Comparison of ENCODE assay signal across 1 cellular context in genomic region chr19:38388310-38389100, GRCh38.
TF ChIP-seq lines count a peak whose summit lies in the region.

Gene SPRED3, plus strand, starts transcription at chr19:38388697. Its CDS starts 1,606 bp downstream, at chr19:38390303.

TF ChIP-seq in IMR-90, 13 proteins besides CTCF, POLR2A, EP300 and RAD21:
- TF ChIP-seq NFE2L2 (IDR thresholded peaks at IDR 0.05; ENCODE audit: low read depth, low read length), result no peak
- peak; percentile 66; the same call in 1 of the 2 replicates for TF ChIP-seq MAZ (IDR thresholded peaks at IDR 0.05; ENCODE audit: borderline replicate concordance, low read depth, low read length)
